In the genomic region with DNA sequence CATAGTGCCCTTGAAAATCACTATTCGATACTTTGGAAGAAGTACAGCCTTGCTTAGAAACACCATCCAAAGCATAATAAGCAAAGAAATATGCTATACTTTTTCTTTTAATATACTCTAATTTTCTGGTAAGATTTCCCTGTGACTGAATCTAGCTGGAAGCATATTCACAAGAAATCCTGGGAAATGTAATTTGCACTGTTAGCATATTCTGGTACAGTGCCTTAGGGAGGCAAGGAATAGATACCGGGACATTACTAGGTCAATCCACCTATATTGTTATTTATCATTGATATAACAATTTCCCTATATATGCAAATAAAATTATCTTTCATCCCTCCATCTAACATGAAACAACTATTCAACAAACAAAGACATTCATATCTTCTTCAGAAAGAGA, we compare ENCODE assay signal across 27 cellular contexts.
"Had no signal": no experiment of that assay in that cellular context is flagged by ENCODE, and none has a peak within 500 bp of the region (broad histone marks: within the 10 kb centered on the region; RNA-seq: fewer than 3 reads in every experiment).

No MANE protein-coding gene starts in this region.

- H3K27ac ChIP-seq: stomach, suprapubic skin, testis, thoracic aorta, thyroid gland, tibial artery, tibial nerve, transverse colon, upper lobe of left lung, upper lobe of right lung, uterus, vagina had no signal

- H3K4me1 ChIP-seq: stomach, suprapubic skin, testis, thyroid gland, tibial artery, tibial nerve, transverse colon, upper lobe of left lung, upper lobe of right lung, uterus, vagina had no signal

- H3K36me3 ChIP-seq: stomach, suprapubic skin, thoracic aorta, thyroid gland, tibial artery, tibial nerve, transverse colon, upper lobe of left lung, upper lobe of right lung, uterus, vagina had no signal

- DNase-seq: stimulated activated CD4-positive, alpha-beta T cell treated with anti-CD3 and anti-CD28 coated beads, Interleukin-2, amount 100 ng/mL, for 48 hours; stimulated activated CD4-positive, alpha-beta T cell treated with anti-CD3 and anti-CD28 coated beads, Interleukin-4, amount 100 ng/mL, for 1 hour; stimulated activated CD4-positive, alpha-beta T cell treated with anti-CD3 and anti-CD28 coated beads, Interleukin-4, amount 100 ng/mL, for 24 hours; stimulated activated CD4-positive, alpha-beta T cell treated with anti-CD3 and anti-CD28 coated beads, Interleukin-4, amount 100 ng/mL, for 4 hours; stimulated activated CD8-positive, alpha-beta memory T cell treated with anti-CD3 and anti-CD28 coated beads, Interleukin-4, amount 100 ng/mL, for 48 hours; stimulated activated naive B cell treated with anti-CD40 and anti-IgM and Interleukin-4, amounts not matched to agents 10 μg/mL and 1 μg/mL and 100 μg/mL, for 72 hours; stimulated activated naive CD4-positive, alpha-beta T cell; stimulated activated naive CD4-positive, alpha-beta T cell treated with Interleukin-2 at 50 U/mL for 16 hours; stimulated activated naive CD8-positive, alpha-beta T cell treated with anti-CD3 and anti-CD28 coated beads, Interleukin-15, amount 100 ng/mL, for 72 hours; stimulated activated naive CD8-positive, alpha-beta T cell treated with anti-CD3 and anti-CD28 coated beads, Interleukin-15, Interleukin-2, amounts not matched to agents 100 U/mL and 50 U/mL, for 24 hours; stomach; substantia nigra; testis; thyroid gland; tibial artery; transverse colon; trophoblast cell; upper lobe of left lung; upper lobe of right lung; uterus had no signal

- H3K27me3 ChIP-seq: stomach, suprapubic skin, testis, thyroid gland, tibial artery, tibial nerve, transverse colon, upper lobe of left lung, upper lobe of right lung, uterus, vagina had no signal

- FAIRE-seq: urothelium cell line had no signal

- H3K4me3 ChIP-seq: stomach, suprapubic skin, testis, thoracic aorta, thyroid gland, tibial artery, tibial nerve, transverse colon, upper lobe of left lung, upper lobe of right lung, uterus, vagina had no signal

- H3K9me3 ChIP-seq: suprapubic skin, testis, thoracic aorta, thyroid gland, tibial artery, tibial nerve, upper lobe of left lung, upper lobe of right lung, uterus, vagina had no signal

- ATAC-seq: stimulated activated effector memory CD8-positive, alpha-beta T cell treated with anti-CD3 and anti-CD28 coated beads, Interleukin-12 subunit alpha, Interleukin-12 subunit beta, amount 100 ng/mL, for 72 hours; stimulated activated memory B cell treated with anti-CD40 and anti-IgM and Interleukin-4, amounts not matched to agents 10 μg/mL and 1 μg/mL and 100 μg/mL, for 72 hours; stimulated activated naive B cell treated with anti-CD40 and anti-IgM and Interleukin-4, amounts not matched to agents 10 μg/mL and 1 μg/mL and 100 μg/mL, for 72 hours; stimulated activated naive CD8-positive, alpha-beta T cell treated with anti-CD3 and anti-CD28 coated beads, Interleukin-15, amount 100 ng/mL, for 72 hours; stimulated activated naive CD8-positive, alpha-beta T cell treated with anti-CD3 and anti-CD28 coated beads, Interleukin-15, Interleukin-2, amounts not matched to agents 100 U/mL and 50 U/mL, for 24 hours; upper lobe of right lung had no signal
